In the genomic region with DNA sequence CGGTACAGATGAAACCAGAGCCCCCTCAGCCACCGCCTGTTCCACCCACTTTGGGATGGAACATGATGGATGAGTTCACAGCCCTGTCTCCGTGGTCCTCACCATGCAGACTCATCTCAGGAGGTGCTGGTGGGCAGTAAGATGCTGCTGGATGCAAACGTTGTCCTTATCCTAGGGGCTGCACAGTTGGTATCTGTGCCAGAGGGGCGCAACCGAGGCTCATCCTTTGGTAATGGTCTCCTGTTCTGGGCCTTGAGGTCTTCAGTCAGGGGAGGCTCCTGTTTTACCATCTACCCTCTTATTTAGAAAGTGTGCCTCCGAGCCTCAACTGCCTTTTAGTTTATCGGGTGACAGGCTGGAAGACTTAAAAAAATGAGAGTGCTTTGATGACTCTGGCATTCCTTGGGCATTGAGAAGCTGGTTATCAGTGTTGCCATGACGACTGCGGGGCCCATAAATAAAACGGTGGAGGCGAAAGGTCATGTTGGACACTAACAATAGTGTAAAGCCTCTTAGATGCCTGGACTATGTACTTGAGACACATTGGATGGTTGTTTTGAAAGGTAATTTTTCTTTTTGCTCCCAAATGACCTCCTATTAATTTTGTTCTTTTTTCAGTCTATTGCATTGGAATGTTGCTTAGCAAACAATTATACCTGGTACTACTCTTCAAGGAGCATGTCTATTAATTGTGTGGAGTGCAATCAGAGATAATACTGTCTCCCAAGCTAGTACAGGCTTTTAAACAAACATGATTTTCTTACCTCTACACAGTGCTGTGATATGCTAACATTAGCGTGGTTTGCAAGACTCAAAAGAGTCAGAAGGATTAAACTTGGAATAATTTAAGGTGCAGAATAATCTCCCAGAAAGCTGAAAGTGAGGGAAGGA, we compare ENCODE assay signal across 17 cellular contexts.
A peak's percentile ranks its signal among the peaks of the same experiment; 100 is the strongest.
DNase-seq lines count a peak whose midpoint lies in the region; ATAC-seq, FAIRE-seq and TF ChIP-seq lines count a peak whose summit lies in the region.
"Had no signal": no experiment of that assay in that cellular context is flagged by ENCODE, and none has a peak within 500 bp of the region (broad histone marks: within the 10 kb centered on the region; RNA-seq: fewer than 3 reads in every experiment).

No MANE protein-coding gene starts in this region.

- H2AFZ ChIP-seq in HepG2 (ENCODE audit: low read length), result no peak overlapping the region
- H2AFZ ChIP-seq in mesenchymal stem cell (ENCODE audit: low read depth, low read length), result no peak overlapping the region

- DNase-seq in HepG2 (ENCODE audit: low spot score) (peak; percentile 97), right lobe of liver (no peak), erythroblast (lab: John Stamatoyannopoulos, UW) (peak; percentile 35 to 59), mesenchymal stem cell (peak; percentile 75), RPMI8226 (no peak), NCI-H2029 (lab: John Stamatoyannopoulos, UW) (no peak), NCI-H187 treated with DMSO at 0.1 percent for 48 hours (lab: John Stamatoyannopoulos, UW) (no peak)
- DNase-seq: activated CD4-positive, CD25-positive, alpha-beta regulatory T cell; activated CD8-positive, alpha-beta memory T cell treated with anti-CD3 and anti-CD28 coated beads, Interleukin-2, amount 10 ng/mL, durations not matched to agents 7 days and 5 days; activated naive CD4-positive, alpha-beta T cell; CD8-positive, alpha-beta T cell; foreskin melanocyte; NCI-H187; stimulated activated CD4-positive, alpha-beta T cell treated with anti-CD3 and anti-CD28 coated beads, Interleukin-15, amount 100 ng/mL, for 24 hours; T-helper 1 cell had no signal

- H3K14ac ChIP-seq in mesenchymal stem cell (ENCODE audit: low read length in 2 of 2), result peak overlapping the region in 1 of 2 experiments; percentile 77

- H3K79me1 ChIP-seq in mesenchymal stem cell (replicated peaks; ENCODE audit: low read length, poor library complexity, severe bottlenecking), result no peaks in the 10 kb centered on the region

- H3K27ac ChIP-seq in HepG2 (ENCODE audit: extremely low read length, insufficient read depth, low read length) (peak overlapping the region; percentile 77), right lobe of liver (no peak overlapping the region), mesenchymal stem cell (ENCODE audit: low read length, poor library complexity, severe bottlenecking) (no peak overlapping the region)

- H4K8ac ChIP-seq in mesenchymal stem cell (ENCODE audit: low read length), result no peak overlapping the region

- H4K91ac ChIP-seq in mesenchymal stem cell (ENCODE audit: low read length), result peak overlapping the region; percentile 36

- 37% methylated on average over 13 of the region's 13 CpGs for WGBS in HepG2 (ENCODE audit: low lambda C conversion rate)
- 59% methylated on average over 12 of the region's 13 CpGs for WGBS in right lobe of liver (ENCODE audit: insufficient coverage, low coverage, low lambda C conversion rate, missing lambda C conversion rate)
- WGBS in mesenchymal stem cell, result 58% methylated on average over 13 of the region's 13 CpGs

- TF ChIP-seq POLR2A in HepG2 (IDR thresholded peaks at IDR 0.05; ENCODE audit: insufficient read depth in 1 of 2, low read depth in 2 of 2, low read length in 2 of 2) (no peak), right lobe of liver (IDR thresholded peaks at IDR 0.05) (no peak), erythroblast (IDR thresholded peaks at IDR 0.05; ENCODE audit: low read length) (no peak)

- in situ Hi-C loops in HepG2 (cut with HindIII; ENCODE audit: extremely low pct_ligation_motif_present, low pct_unique_long_range_greater_than_20kb), result no loop called here

- no peak overlapping the region for H2BK5ac ChIP-seq in mesenchymal stem cell (ENCODE audit: low read depth, low read length, poor library complexity, severe bottlenecking)

- no TSS peak for BruUV-seq in HepG2 (replicated peaks; lab: Mats Ljungman, UMichigan)

- H2AK5ac ChIP-seq in mesenchymal stem cell (ENCODE audit: low read length, severe bottlenecking), result no peak overlapping the region

- no peaks in the 10 kb centered on the region for H3K79me2 ChIP-seq in HepG2 (ENCODE audit: insufficient read depth, low read length)

- peak; percentile 89 for ATAC-seq in HepG2
- ATAC-seq in right lobe of liver, result no peak
- ATAC-seq in GM18858 (IDR thresholded peaks at IDR 0.05; ENCODE audit: unreplicated experiment), result no peak
- ATAC-seq: activated CD8-positive, alpha-beta memory T cell treated with anti-CD3 and anti-CD28 coated beads, Interleukin-2, amount 10 ng/mL, durations not matched to agents 7 days and 5 days; CD8-positive, alpha-beta T cell had no signal

- H3K36me3 ChIP-seq in HepG2 (replicated peaks in 1 of 2; ENCODE audit: control insufficient read depth in 1 of 2, insufficient read depth in 2 of 2, low read length in 2 of 2) (no peaks in the 10 kb centered on the region), right lobe of liver (no peaks in the 10 kb centered on the region), mesenchymal stem cell (ENCODE audit: control insufficient read depth in 1 of 2, insufficient read depth in 2 of 2, low read depth in 1 of 2, low read length in 2 of 2) (no peaks in the 10 kb centered on the region)

- TF ChIP-seq RAD21 in HepG2 (CRISPR knock-in tag; IDR thresholded peaks at IDR 0.05), result no peak

- CTCF ChIA-PET in HepG2 (lab: Yijun Ruan, JAX; ENCODE audit: low intra/inter-chr PET ratio, low total read pairs), result no interaction called here

- H2BK15ac ChIP-seq in mesenchymal stem cell (ENCODE audit: low read depth, poor library complexity, severe bottlenecking), result no peak overlapping the region

- H3K9me3 ChIP-seq in HepG2 (ENCODE audit: low read length) (no peaks in the 10 kb centered on the region), right lobe of liver (no peaks in the 10 kb centered on the region), mesenchymal stem cell (ENCODE audit: control insufficient read depth, low read length) (no peaks in the 10 kb centered on the region)

- intact Hi-C loops in HepG2 (cut with micrococcal nuclease; ENCODE audit: unreplicated experiment), result loop anchor here (2.0 kb wide), 1 partner anchor 18 kb away; no protein-coding TSS in a partner anchor
- intact Hi-C loops in right lobe of liver (cut with DNase I), result no loop called here

- H3K4me2 ChIP-seq in HepG2 (ENCODE audit: low read depth, low read length) (peak overlapping the region; percentile 55), mesenchymal stem cell (ENCODE audit: low read length, poor library complexity, severe bottlenecking) (no peak overlapping the region)

- TF ChIP-seq CTCF in HepG2 (CRISPR knock-in tag; IDR thresholded peaks at IDR 0.05) (no peak), right lobe of liver (IDR thresholded peaks at IDR 0.05) (no peak)

- H3K4me3 ChIP-seq in HepG2 (replicated peaks in 1 of 3; ENCODE audit: insufficient read depth in 1 of 3, low read depth in 2 of 3, low read length in 3 of 3) (peak overlapping the region in 1 of 3 experiments; percentile 27; a peak in 2 of 6 replicates), right lobe of liver (no peak overlapping the region), mesenchymal stem cell (ENCODE audit: insufficient read depth in 1 of 2, low read depth in 1 of 2, low read length in 2 of 2) (no peak overlapping the region)

- H2BK120ac ChIP-seq in mesenchymal stem cell (ENCODE audit: low read depth, low read length), result no peak overlapping the region

- H3K4ac ChIP-seq in mesenchymal stem cell (ENCODE audit: low read depth in 1 of 2, low read length in 2 of 2), result peak overlapping the region; percentile 40 to 78

- TF ChIP-seq EP300 in HepG2 (IDR thresholded peaks at IDR 0.05; ENCODE audit: low read depth in 2 of 2, low read length in 2 of 2), result peak; percentile 78 to 91; a peak in 3 of 4 replicates
- peak; percentile 76; the same call in 1 of the 2 replicates for TF ChIP-seq EP300 in HepG2 (CRISPR knock-in tag; IDR thresholded peaks at IDR 0.05; ENCODE audit: borderline replicate concordance)

- FAIRE-seq in HepG2 (lab: Jason Lieb, UNC), result peak; percentile 62
- FAIRE-seq: G401.6 had no signal

- no peaks in the 10 kb centered on the region for H4K20me1 ChIP-seq in HepG2 (ENCODE audit: insufficient read depth, low read length)

- H3K9ac ChIP-seq in HepG2 (ENCODE audit: insufficient read depth, low read depth, low read length) (peak overlapping the region; percentile 58), mesenchymal stem cell (ENCODE audit: low read length) (no peak overlapping the region)

- peaks cover 54% of the 10 kb centered on the region for H3K4me1 ChIP-seq in HepG2 (ENCODE audit: insufficient read depth, low read length)
- H3K4me1 ChIP-seq in right lobe of liver, result no peaks in the 10 kb centered on the region
- H3K4me1 ChIP-seq in mesenchymal stem cell (ENCODE audit: control insufficient read depth, insufficient read depth, low read depth, low read length), result peaks cover 12% of the 10 kb centered on the region

- no peaks in the 10 kb centered on the region for H3K27me3 ChIP-seq in HepG2 (ENCODE audit: control insufficient read depth in 1 of 2, insufficient read depth in 2 of 2, low read length in 2 of 2)
- no peaks in the 10 kb centered on the region for H3K27me3 ChIP-seq in right lobe of liver
- no peaks in the 10 kb centered on the region for H3K27me3 ChIP-seq in mesenchymal stem cell (ENCODE audit: control insufficient read depth in 1 of 2, insufficient read depth in 1 of 2, low read length in 2 of 2)

- H3K18ac ChIP-seq in mesenchymal stem cell (ENCODE audit: low read depth in 1 of 2, low read length in 2 of 2), result peak overlapping the region in 1 of 2 experiments; percentile 88

- H2BK12ac ChIP-seq in mesenchymal stem cell (ENCODE audit: low read length in 2 of 2), result peak overlapping the region; percentile 61 to 93

- POLR2A ChIA-PET in HepG2 (lab: Yijun Ruan, JAX), result interaction anchor here (1.0 to 2.4 kb wide), 5 partner anchors 35 to 81 kb away, joined by 3 to 9 read pairs (median 3); a partner anchor contains a TSS

- no peak overlapping the region for H3K23ac ChIP-seq in mesenchymal stem cell (ENCODE audit: low read length in 2 of 2)

TF ChIP-seq in HepG2, 621 proteins besides CTCF, POLR2A, EP300 and RAD21 (continues in another document):
- TF ChIP-seq, protein P1, sequence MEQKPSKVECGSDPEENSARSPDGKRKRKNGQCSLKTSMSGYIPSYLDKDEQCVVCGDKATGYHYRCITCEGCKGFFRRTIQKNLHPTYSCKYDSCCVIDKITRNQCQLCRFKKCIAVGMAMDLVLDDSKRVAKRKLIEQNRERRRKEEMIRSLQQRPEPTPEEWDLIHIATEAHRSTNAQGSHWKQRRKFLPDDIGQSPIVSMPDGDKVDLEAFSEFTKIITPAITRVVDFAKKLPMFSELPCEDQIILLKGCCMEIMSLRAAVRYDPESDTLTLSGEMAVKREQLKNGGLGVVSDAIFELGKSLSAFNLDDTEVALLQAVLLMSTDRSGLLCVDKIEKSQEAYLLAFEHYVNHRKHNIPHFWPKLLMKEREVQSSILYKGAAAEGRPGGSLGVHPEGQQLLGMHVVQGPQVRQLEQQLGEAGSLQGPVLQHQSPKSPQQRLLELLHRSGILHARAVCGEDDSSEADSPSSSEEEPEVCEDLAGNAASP (CRISPR knock-in tag; IDR thresholded peaks at IDR 0.05; ENCODE audit: borderline replicate concordance), result peak; percentile 60; the same call in 1 of the 2 replicates

Comparison
In these comparisons a context has a peak if more than half of its experiments do, and no peak if none do; other contexts are left out.
1. DNase-seq: peak in HepG2 (single experiment), erythroblast (2 of 2) and mesenchymal stem cell (single experiment); none in right lobe of liver (0 of 3), RPMI8226 (single experiment), NCI-H2029 (single experiment) and NCI-H187 treated with DMSO at 0.1 percent for 48 hours (single experiment).